In genomic region chr3:146125946-146126345, GRCh38 we compare ENCODE assay signal across 12 cellular contexts. TPM values are rescaled to one million over a fixed set of nuclear protein-coding genes. Genes with fewer than 3 reads are reported as not detected.
DNase-seq lines count a peak whose midpoint lies in the region; ATAC-seq lines count a peak whose summit lies in the region.
"Had no signal": no experiment of that assay in that cellular context is flagged by ENCODE, and none has a peak within 500 bp of the region (broad histone marks: within the 10 kb centered on the region; RNA-seq: fewer than 3 reads in every experiment).

No MANE protein-coding gene starts in this region.

- H3K9me3 ChIP-seq in aorta (ENCODE audit: control insufficient read depth, low read length): no peaks in the 10 kb centered on the region

- ATAC-seq in Right ventricle myocardium inferior: peak; percentile 85
- ATAC-seq in left lobe of liver: peak; percentile 31
- ATAC-seq in aorta (ENCODE audit: low FRiP score): peak; percentile 90
- no peak for ATAC-seq in HG03135 (IDR thresholded peaks at IDR 0.05; ENCODE audit: unreplicated experiment)
- no peak for ATAC-seq in HG02642 (IDR thresholded peaks at IDR 0.05; ENCODE audit: poor library complexity, unreplicated experiment)
- ATAC-seq: SK-N-SH treated with all-trans-retinoic acid at 6 μM for 48 hours had no signal

- no peak for DNase-seq in Right ventricle myocardium inferior (ENCODE audit: missing footprints)
- DNase-seq in cardiac septum (ENCODE audit: low spot score): no peak
- DNase-seq in dedifferentiated amniotic fluid mesenchymal stem cell (ENCODE audit: extremely low spot score): peak; percentile 95
- DNase-seq in left lobe of liver (ENCODE audit: low spot score): no peak
- no peak for DNase-seq in aorta
- DNase-seq in NCI-H345 treated with DMSO at 0.1 percent for 48 hours (lab: John Stamatoyannopoulos, UW; ENCODE audit: unreplicated experiment): no peak
- DNase-seq: 8988T; activated CD8-positive, alpha-beta memory T cell treated with anti-CD3 and anti-CD28 coated beads for 24 hours; NCI-H187 treated with DMSO at 0.1 percent for 48 hours had no signal

- H3K27ac ChIP-seq in aorta (ENCODE audit: low read depth in 1 of 2, low read length in 2 of 2): no peak overlapping the region

- H3K4me1 ChIP-seq in aorta (ENCODE audit: control insufficient read depth in 1 of 2, insufficient read depth in 2 of 2, low read length in 2 of 2): peaks cover 0 to 4% of the 10 kb centered on the region in 2 donors

- no peaks in the 10 kb centered on the region for H3K36me3 ChIP-seq in aorta (ENCODE audit: control insufficient read depth in 1 of 2, insufficient read depth in 2 of 2, low read length in 1 of 2)

- intact Hi-C loops in Right ventricle myocardium inferior (cut with DNase I): no loop called here
- intact Hi-C loops in cardiac septum (cut with DNase I): no loop called here
- intact Hi-C loops in aorta (cut with DNase I): loop anchor here (5.0 kb wide), 1 partner anchor 36 kb away; the partner anchor contains the start of gene PLOD2 (in 2 of the 2)

- H3K4me3 ChIP-seq in aorta (ENCODE audit: low read length in 2 of 2): no peak overlapping the region

- H3K27me3 ChIP-seq in aorta (ENCODE audit: control insufficient read depth in 1 of 2, insufficient read depth in 2 of 2, low read length in 1 of 2): no peaks in the 10 kb centered on the region

RNA-seq across cellular contexts. Expression of gene PLOD2, which starts 35.0 kb away (rescaled TPM):
- 19.7 TPM for total RNA-seq in Right ventricle myocardium inferior
- 27.3 TPM for total RNA-seq in cardiac septum
- total RNA-seq in left lobe of liver: 25.7 TPM
- total RNA-seq in aorta: 100 to 1,000 TPM; 109 to 147 TPM
- 10 to 100 TPM; 15.4 to 30.8 TPM for polyA plus RNA-seq in aorta

Comparison
In these comparisons a context has a peak if more than half of its experiments do, and no peak if none do; other contexts are left out.
1. ATAC-seq: peak in Right ventricle myocardium inferior (single experiment), left lobe of liver (single experiment) and aorta (single experiment); none in HG03135 (single experiment) and HG02642 (single experiment).
2. intact Hi-C loops: an anchor here in aorta (5.0 kb wide); none called in Right ventricle myocardium inferior and cardiac septum.